ENCODE assay signal across 1 cellular context in genomic region chr1:157496121-157496526, GRCh38.
TF ChIP-seq lines count a peak whose summit lies in the region.

No MANE protein-coding gene starts in this region.

TF ChIP-seq in GM12878, 131 proteins besides CTCF, POLR2A, EP300 and RAD21 (continued from another document):
- TF ChIP-seq PBX3 (IDR thresholded peaks at IDR 0.05; ENCODE audit: insufficient replicate concordance, low read depth, low read length) (no peak), NR2C2 (IDR thresholded peaks at IDR 0.05; ENCODE audit: borderline replicate concordance, control insufficient read depth, insufficient read length, low read depth) (no peak), ZBTB4 (CRISPR knock-in tag; IDR thresholded peaks at IDR 0.05) (no peak), FOXK2 (IDR thresholded peaks at IDR 0.05) (no peak), SMC3 (IDR thresholded peaks at IDR 0.05; ENCODE audit: borderline replicate concordance, low read length) (peak; percentile 68), GABPA (IDR thresholded peaks at IDR 0.05; ENCODE audit: low read depth) (no peak)
TF ChIP-seq in GM12878: peak in this region for 2.
